Comparison of ENCODE assay signal across 1 cellular context in genomic region chr10:7687228-7687907, GRCh38.
TF ChIP-seq lines count a peak whose summit lies in the region.

No MANE protein-coding gene starts in this region.

TF ChIP-seq in HepG2, 621 proteins besides CTCF, POLR2A, EP300 and RAD21 (continued from another document and continues in another):
- TF ChIP-seq THRA (CRISPR knock-in tag; IDR thresholded peaks at IDR 0.05; ENCODE audit: borderline replicate concordance) (peak; percentile 52; the same call in 1 of the 2 replicates), ZNF674 (CRISPR knock-in tag; IDR thresholded peaks at IDR 0.05; ENCODE audit: low read depth) (no peak), NFIB (CRISPR knock-in tag; IDR thresholded peaks at IDR 0.05; ENCODE audit: borderline replicate concordance) (no peak), GTF3A (CRISPR knock-in tag; conservative IDR thresholded peaks at IDR 0.05) (no peak), RFX5 (IDR thresholded peaks at IDR 0.05; ENCODE audit: low read depth, low read length) (no peak), NFE2L1 (CRISPR knock-in tag; IDR thresholded peaks at IDR 0.05; ENCODE audit: borderline replicate concordance) (no peak), ZIK1 (CRISPR knock-in tag; IDR thresholded peaks at IDR 0.05; ENCODE audit: borderline replicate concordance, low read depth) (no peak), MAZ (IDR thresholded peaks at IDR 0.05; ENCODE audit: borderline replicate concordance, low read depth, low read length) (no peak), MAZ (CRISPR knock-in tag; IDR thresholded peaks at IDR 0.05; ENCODE audit: low read depth) (no peak), SIX1 (CRISPR knock-in tag; IDR thresholded peaks at IDR 0.05; ENCODE audit: borderline replicate concordance) (no peak), MED8 (CRISPR knock-in tag; IDR thresholded peaks at IDR 0.05; ENCODE audit: insufficient replicate concordance) (no peak), SETDB1 (CRISPR knock-in tag; IDR thresholded peaks at IDR 0.05; ENCODE audit: borderline replicate concordance) (no peak), FOSL1 (CRISPR knock-in tag; IDR thresholded peaks at IDR 0.05; ENCODE audit: borderline replicate concordance) (no peak), SMARCC2 (IDR thresholded peaks at IDR 0.05) (no peak), ZNF468 (CRISPR knock-in tag; IDR thresholded peaks at IDR 0.05) (no peak), TBX2 (CRISPR knock-in tag; IDR thresholded peaks at IDR 0.05; ENCODE audit: borderline replicate concordance) (no peak; the same call in 1 of the 2 replicates), PHF20 (CRISPR knock-in tag; IDR thresholded peaks at IDR 0.05) (no peak), SIN3A (IDR thresholded peaks at IDR 0.05; ENCODE audit: borderline replicate concordance, low read depth, low read length) (no peak), FOXJ3 (CRISPR knock-in tag; IDR thresholded peaks at IDR 0.05; ENCODE audit: borderline replicate concordance) (no peak), SKI (IDR thresholded peaks at IDR 0.05; ENCODE audit: partially characterized antibody) (peak; percentile 18), PBX3 (CRISPR knock-in tag; IDR thresholded peaks at IDR 0.05; ENCODE audit: borderline replicate concordance) (no peak), SP4 (CRISPR knock-in tag; IDR thresholded peaks at IDR 0.05) (no peak), ZNF577 (CRISPR knock-in tag; IDR thresholded peaks at IDR 0.05; ENCODE audit: borderline replicate concordance, low read depth) (no peak), PAXIP1 (CRISPR knock-in tag; conservative IDR thresholded peaks at IDR 0.05) (no peak), ZNF780A (CRISPR knock-in tag; IDR thresholded peaks at IDR 0.05) (no peak), FIP1L1 (IDR thresholded peaks at IDR 0.05; ENCODE audit: borderline replicate concordance, insufficient read depth, low read depth, low read length) (no peak), ZNF83 (CRISPR knock-in tag; IDR thresholded peaks at IDR 0.05; ENCODE audit: borderline replicate concordance) (no peak), ZMYM3 (CRISPR knock-in tag; IDR thresholded peaks at IDR 0.05) (no peak), MED13 (CRISPR knock-in tag; IDR thresholded peaks at IDR 0.05) (0 out of 2 replicates have a peak, but pooled peaks have one; percentile 3), KDM2A (CRISPR knock-in tag; IDR thresholded peaks at IDR 0.05; ENCODE audit: borderline replicate concordance, low read depth) (peak; percentile 83; the same call in 1 of the 2 replicates), NFRKB (IDR thresholded peaks at IDR 0.05) (no peak)
- TF ChIP-seq, protein P1, sequence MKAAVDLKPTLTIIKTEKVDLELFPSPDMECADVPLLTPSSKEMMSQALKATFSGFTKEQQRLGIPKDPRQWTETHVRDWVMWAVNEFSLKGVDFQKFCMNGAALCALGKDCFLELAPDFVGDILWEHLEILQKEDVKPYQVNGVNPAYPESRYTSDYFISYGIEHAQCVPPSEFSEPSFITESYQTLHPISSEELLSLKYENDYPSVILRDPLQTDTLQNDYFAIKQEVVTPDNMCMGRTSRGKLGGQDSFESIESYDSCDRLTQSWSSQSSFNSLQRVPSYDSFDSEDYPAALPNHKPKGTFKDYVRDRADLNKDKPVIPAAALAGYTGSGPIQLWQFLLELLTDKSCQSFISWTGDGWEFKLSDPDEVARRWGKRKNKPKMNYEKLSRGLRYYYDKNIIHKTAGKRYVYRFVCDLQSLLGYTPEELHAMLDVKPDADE (CRISPR knock-in tag; IDR thresholded peaks at IDR 0.05) = no peak
- TF ChIP-seq, protein P2, sequence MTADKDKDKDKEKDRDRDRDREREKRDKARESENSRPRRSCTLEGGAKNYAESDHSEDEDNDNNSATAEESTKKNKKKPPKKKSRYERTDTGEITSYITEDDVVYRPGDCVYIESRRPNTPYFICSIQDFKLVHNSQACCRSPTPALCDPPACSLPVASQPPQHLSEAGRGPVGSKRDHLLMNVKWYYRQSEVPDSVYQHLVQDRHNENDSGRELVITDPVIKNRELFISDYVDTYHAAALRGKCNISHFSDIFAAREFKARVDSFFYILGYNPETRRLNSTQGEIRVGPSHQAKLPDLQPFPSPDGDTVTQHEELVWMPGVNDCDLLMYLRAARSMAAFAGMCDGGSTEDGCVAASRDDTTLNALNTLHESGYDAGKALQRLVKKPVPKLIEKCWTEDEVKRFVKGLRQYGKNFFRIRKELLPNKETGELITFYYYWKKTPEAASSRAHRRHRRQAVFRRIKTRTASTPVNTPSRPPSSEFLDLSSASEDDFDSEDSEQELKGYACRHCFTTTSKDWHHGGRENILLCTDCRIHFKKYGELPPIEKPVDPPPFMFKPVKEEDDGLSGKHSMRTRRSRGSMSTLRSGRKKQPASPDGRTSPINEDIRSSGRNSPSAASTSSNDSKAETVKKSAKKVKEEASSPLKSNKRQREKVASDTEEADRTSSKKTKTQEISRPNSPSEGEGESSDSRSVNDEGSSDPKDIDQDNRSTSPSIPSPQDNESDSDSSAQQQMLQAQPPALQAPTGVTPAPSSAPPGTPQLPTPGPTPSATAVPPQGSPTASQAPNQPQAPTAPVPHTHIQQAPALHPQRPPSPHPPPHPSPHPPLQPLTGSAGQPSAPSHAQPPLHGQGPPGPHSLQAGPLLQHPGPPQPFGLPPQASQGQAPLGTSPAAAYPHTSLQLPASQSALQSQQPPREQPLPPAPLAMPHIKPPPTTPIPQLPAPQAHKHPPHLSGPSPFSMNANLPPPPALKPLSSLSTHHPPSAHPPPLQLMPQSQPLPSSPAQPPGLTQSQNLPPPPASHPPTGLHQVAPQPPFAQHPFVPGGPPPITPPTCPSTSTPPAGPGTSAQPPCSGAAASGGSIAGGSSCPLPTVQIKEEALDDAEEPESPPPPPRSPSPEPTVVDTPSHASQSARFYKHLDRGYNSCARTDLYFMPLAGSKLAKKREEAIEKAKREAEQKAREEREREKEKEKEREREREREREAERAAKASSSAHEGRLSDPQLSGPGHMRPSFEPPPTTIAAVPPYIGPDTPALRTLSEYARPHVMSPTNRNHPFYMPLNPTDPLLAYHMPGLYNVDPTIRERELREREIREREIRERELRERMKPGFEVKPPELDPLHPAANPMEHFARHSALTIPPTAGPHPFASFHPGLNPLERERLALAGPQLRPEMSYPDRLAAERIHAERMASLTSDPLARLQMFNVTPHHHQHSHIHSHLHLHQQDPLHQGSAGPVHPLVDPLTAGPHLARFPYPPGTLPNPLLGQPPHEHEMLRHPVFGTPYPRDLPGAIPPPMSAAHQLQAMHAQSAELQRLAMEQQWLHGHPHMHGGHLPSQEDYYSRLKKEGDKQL (CRISPR knock-in tag; IDR thresholded peaks at IDR 0.05; ENCODE audit: low read depth) = no peak
- TF ChIP-seq, protein P3, sequence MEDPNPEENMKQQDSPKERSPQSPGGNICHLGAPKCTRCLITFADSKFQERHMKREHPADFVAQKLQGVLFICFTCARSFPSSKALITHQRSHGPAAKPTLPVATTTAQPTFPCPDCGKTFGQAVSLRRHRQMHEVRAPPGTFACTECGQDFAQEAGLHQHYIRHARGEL (CRISPR knock-in tag; IDR thresholded peaks at IDR 0.05) = no peak
- TF ChIP-seq, protein P4, sequence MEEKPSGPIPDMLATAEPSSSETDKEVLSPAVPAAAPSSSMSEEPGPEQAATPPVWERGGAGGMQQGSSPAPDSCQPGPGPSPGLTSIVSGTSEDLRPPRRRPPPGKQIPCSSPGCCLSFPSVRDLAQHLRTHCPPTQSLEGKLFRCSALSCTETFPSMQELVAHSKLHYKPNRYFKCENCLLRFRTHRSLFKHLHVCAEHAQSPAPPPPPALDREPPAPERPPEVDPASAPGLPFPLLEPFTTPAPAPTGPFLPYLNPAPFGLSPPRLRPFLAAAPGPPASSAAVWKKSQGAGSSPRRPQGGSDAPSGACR (CRISPR knock-in tag; IDR thresholded peaks at IDR 0.05) = no peak
- TF ChIP-seq, protein P5, sequence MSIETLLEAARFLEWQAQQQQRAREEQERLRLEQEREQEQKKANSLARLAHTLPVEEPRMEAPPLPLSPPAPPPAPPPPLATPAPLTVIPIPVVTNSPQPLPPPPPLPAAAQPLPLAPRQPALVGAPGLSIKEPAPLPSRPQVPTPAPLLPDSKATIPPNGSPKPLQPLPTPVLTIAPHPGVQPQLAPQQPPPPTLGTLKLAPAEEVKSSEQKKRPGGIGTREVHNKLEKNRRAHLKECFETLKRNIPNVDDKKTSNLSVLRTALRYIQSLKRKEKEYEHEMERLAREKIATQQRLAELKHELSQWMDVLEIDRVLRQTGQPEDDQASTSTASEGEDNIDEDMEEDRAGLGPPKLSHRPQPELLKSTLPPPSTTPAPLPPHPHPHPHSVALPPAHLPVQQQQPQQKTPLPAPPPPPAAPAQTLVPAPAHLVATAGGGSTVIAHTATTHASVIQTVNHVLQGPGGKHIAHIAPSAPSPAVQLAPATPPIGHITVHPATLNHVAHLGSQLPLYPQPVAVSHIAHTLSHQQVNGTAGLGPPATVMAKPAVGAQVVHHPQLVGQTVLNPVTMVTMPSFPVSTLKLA (IDR thresholded peaks at IDR 0.05) = no peak
- TF ChIP-seq, protein P6, sequence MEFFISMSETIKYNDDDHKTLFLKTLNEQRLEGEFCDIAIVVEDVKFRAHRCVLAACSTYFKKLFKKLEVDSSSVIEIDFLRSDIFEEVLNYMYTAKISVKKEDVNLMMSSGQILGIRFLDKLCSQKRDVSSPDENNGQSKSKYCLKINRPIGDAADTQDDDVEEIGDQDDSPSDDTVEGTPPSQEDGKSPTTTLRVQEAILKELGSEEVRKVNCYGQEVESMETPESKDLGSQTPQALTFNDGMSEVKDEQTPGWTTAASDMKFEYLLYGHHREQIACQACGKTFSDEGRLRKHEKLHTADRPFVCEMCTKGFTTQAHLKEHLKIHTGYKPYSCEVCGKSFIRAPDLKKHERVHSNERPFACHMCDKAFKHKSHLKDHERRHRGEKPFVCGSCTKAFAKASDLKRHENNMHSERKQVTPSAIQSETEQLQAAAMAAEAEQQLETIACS (CRISPR knock-in tag; IDR thresholded peaks at IDR 0.05) = no peak
- TF ChIP-seq, protein P7, sequence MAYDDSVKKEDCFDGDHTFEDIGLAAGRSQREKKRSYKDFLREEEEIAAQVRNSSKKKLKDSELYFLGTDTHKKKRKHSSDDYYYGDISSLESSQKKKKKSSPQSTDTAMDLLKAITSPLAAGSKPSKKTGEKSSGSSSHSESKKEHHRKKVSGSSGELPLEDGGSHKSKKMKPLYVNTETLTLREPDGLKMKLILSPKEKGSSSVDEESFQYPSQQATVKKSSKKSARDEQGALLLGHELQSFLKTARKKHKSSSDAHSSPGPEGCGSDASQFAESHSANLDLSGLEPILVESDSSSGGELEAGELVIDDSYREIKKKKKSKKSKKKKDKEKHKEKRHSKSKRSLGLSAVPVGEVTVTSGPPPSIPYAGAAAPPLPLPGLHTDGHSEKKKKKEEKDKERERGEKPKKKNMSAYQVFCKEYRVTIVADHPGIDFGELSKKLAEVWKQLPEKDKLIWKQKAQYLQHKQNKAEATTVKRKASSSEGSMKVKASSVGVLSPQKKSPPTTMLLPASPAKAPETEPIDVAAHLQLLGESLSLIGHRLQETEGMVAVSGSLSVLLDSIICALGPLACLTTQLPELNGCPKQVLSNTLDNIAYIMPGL (CRISPR knock-in tag; IDR thresholded peaks at IDR 0.05; ENCODE audit: borderline replicate concordance in 1 of 2, low read depth in 1 of 2) = peak in 1 of 2 experiments; percentile 96; a peak in 3 of 4 replicates
- TF ChIP-seq, protein P8, sequence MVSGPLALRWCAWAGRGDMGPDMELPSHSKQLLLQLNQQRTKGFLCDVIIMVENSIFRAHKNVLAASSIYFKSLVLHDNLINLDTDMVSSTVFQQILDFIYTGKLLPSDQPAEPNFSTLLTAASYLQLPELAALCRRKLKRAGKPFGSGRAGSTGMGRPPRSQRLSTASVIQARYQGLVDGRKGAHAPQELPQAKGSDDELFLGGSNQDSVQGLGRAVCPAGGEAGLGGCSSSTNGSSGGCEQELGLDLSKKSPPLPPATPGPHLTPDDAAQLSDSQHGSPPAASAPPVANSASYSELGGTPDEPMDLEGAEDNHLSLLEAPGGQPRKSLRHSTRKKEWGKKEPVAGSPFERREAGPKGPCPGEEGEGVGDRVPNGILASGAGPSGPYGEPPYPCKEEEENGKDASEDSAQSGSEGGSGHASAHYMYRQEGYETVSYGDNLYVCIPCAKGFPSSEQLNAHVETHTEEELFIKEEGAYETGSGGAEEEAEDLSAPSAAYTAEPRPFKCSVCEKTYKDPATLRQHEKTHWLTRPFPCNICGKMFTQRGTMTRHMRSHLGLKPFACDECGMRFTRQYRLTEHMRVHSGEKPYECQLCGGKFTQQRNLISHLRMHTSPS (CRISPR knock-in tag; IDR thresholded peaks at IDR 0.05; ENCODE audit: low read depth) = no peak
